1 cellular context compared by ENCODE assay signal in the genomic region with DNA sequence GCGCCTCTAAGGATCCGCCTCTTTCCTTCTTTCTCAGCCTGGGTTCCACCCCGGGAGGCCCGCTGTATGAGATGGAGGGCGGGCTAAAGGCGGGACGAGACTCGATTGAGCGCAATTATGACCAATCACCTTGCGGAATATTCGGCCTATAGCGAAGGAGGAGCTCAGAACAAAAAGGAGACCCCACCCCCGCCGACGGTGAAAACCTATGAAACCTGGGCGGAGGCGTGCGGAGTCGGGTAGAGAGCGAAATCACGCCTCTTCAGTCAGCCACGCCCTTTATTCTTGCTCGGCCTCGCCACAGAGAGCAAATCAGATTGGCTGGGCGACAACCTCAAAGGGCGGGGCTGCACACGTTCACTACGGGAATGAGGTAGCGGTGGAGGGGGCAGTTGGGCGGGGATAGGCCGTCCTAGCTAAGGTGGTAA.
A peak's percentile ranks its signal among the peaks of the same experiment; 100 is the strongest.
TF ChIP-seq lines count a peak whose summit lies in the region.

No MANE protein-coding gene starts in this region.

TF ChIP-seq in HepG2, 621 proteins besides CTCF, POLR2A, EP300 and RAD21 (continued from another document and continues in another):
- TF ChIP-seq PBX2 (CRISPR knock-in tag; IDR thresholded peaks at IDR 0.05) = peak; percentile 84
- TF ChIP-seq GFI1 (CRISPR knock-in tag; IDR thresholded peaks at IDR 0.05; ENCODE audit: borderline replicate concordance) = peak; percentile 26; the same call in 1 of the 2 replicates
- TF ChIP-seq GATAD1 (CRISPR knock-in tag; IDR thresholded peaks at IDR 0.05) = no peak
- no peak for TF ChIP-seq ZNF609 (CRISPR knock-in tag; IDR thresholded peaks at IDR 0.05; ENCODE audit: borderline replicate concordance)
- no peak for TF ChIP-seq ZNF792 (CRISPR knock-in tag; IDR thresholded peaks at IDR 0.05)
- no peak for TF ChIP-seq MED1 (CRISPR knock-in tag; IDR thresholded peaks at IDR 0.05)
- no peak for TF ChIP-seq SAP130 (CRISPR knock-in tag; IDR thresholded peaks at IDR 0.05; ENCODE audit: low read depth)
- TF ChIP-seq ZNF605 (CRISPR knock-in tag; IDR thresholded peaks at IDR 0.05) = no peak
- TF ChIP-seq NCOR1 (IDR thresholded peaks at IDR 0.05; ENCODE audit: borderline replicate concordance, low read length) = no peak
- TF ChIP-seq ASH2L (IDR thresholded peaks at IDR 0.05; ENCODE audit: insufficient read length, low read depth, low read length) = no peak
- no peak for TF ChIP-seq SRF (IDR thresholded peaks at IDR 0.05; ENCODE audit: low read depth, low read length)
- TF ChIP-seq, protein P1, sequence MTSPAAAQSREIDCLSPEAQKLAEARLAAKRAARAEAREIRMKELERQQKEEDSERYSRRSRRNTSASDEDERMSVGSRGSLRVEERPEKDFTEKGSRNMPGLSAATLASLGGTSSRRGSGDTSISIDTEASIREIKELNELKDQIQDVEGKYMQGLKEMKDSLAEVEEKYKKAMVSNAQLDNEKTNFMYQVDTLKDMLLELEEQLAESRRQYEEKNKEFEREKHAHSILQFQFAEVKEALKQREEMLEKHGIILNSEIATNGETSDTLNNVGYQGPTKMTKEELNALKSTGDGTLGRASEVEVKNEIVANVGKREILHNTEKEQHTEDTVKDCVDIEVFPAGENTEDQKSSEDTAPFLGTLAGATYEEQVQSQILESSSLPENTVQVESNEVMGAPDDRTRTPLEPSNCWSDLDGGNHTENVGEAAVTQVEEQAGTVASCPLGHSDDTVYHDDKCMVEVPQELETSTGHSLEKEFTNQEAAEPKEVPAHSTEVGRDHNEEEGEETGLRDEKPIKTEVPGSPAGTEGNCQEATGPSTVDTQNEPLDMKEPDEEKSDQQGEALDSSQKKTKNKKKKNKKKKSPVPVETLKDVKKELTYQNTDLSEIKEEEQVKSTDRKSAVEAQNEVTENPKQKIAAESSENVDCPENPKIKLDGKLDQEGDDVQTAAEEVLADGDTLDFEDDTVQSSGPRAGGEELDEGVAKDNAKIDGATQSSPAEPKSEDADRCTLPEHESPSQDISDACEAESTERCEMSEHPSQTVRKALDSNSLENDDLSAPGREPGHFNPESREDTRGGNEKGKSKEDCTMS (CRISPR knock-in tag; conservative IDR thresholded peaks at IDR 0.05) = no peak
- TF ChIP-seq JUN (CRISPR knock-in tag; IDR thresholded peaks at IDR 0.05) = no peak
- TF ChIP-seq ZNF816 (CRISPR knock-in tag; IDR thresholded peaks at IDR 0.05; ENCODE audit: borderline replicate concordance) = no peak
- TF ChIP-seq, protein P2, sequence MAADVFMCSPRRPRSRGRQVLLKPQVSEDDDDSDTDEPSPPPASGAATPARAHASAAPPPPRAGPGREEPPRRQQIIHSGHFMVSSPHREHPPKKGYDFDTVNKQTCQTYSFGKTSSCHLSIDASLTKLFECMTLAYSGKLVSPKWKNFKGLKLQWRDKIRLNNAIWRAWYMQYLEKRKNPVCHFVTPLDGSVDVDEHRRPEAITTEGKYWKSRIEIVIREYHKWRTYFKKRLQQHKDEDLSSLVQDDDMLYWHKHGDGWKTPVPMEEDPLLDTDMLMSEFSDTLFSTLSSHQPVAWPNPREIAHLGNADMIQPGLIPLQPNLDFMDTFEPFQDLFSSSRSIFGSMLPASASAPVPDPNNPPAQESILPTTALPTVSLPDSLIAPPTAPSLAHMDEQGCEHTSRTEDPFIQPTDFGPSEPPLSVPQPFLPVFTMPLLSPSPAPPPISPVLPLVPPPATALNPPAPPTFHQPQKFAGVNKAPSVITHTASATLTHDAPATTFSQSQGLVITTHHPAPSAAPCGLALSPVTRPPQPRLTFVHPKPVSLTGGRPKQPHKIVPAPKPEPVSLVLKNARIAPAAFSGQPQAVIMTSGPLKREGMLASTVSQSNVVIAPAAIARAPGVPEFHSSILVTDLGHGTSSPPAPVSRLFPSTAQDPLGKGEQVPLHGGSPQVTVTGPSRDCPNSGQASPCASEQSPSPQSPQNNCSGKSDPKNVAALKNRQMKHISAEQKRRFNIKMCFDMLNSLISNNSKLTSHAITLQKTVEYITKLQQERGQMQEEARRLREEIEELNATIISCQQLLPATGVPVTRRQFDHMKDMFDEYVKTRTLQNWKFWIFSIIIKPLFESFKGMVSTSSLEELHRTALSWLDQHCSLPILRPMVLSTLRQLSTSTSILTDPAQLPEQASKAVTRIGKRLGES (CRISPR knock-in tag; IDR thresholded peaks at IDR 0.05; ENCODE audit: borderline replicate concordance) = no peak
- TF ChIP-seq ZNF317 (CRISPR knock-in tag; IDR thresholded peaks at IDR 0.05) = no peak
- peak; percentile 85 for TF ChIP-seq DRAP1 (CRISPR knock-in tag; IDR thresholded peaks at IDR 0.05)
- TF ChIP-seq PITX1 (CRISPR knock-in tag; IDR thresholded peaks at IDR 0.05) = no peak
- no peak for TF ChIP-seq ZNF446 (CRISPR knock-in tag; IDR thresholded peaks at IDR 0.05)
- TF ChIP-seq NFATC3 (CRISPR knock-in tag; IDR thresholded peaks at IDR 0.05) = no peak
- TF ChIP-seq MAFF (IDR thresholded peaks at IDR 0.05; ENCODE audit: low read depth, low read length) = no peak
- no peak for TF ChIP-seq ZSCAN20 (CRISPR knock-in tag; IDR thresholded peaks at IDR 0.05; ENCODE audit: borderline replicate concordance)
- TF ChIP-seq YY1 (IDR thresholded peaks at IDR 0.05; ENCODE audit: insufficient read depth, insufficient replicate concordance, low read depth, low read length) = no peak
- TF ChIP-seq REPIN1 (CRISPR knock-in tag; IDR thresholded peaks at IDR 0.05; ENCODE audit: borderline replicate concordance, low read depth) = no peak
- no peak for TF ChIP-seq ZNF552 (CRISPR knock-in tag; IDR thresholded peaks at IDR 0.05; ENCODE audit: borderline replicate concordance)
- peak; percentile 45 for TF ChIP-seq CREB1 (IDR thresholded peaks at IDR 0.05)
- TF ChIP-seq CREB1 (CRISPR knock-in tag; IDR thresholded peaks at IDR 0.05) = peak; percentile 59; the same call in 1 of the 2 replicates
- TF ChIP-seq HOXD1 (CRISPR knock-in tag; IDR thresholded peaks at IDR 0.05) = no peak
- TF ChIP-seq ZNF263 (CRISPR knock-in tag; IDR thresholded peaks at IDR 0.05) = no peak
- TF ChIP-seq TFDP2 (CRISPR knock-in tag; IDR thresholded peaks at IDR 0.05) = no peak
- TF ChIP-seq MYNN (CRISPR knock-in tag; IDR thresholded peaks at IDR 0.05; ENCODE audit: low read depth) = no peak
- TF ChIP-seq ZC3H13 (CRISPR knock-in tag; IDR thresholded peaks at IDR 0.05) = no peak
- no peak for TF ChIP-seq NFE2 (CRISPR knock-in tag; IDR thresholded peaks at IDR 0.05)
- no peak for TF ChIP-seq NFE2L2 (IDR thresholded peaks at IDR 0.05; ENCODE audit: low read length)
- TF ChIP-seq, protein P3, sequence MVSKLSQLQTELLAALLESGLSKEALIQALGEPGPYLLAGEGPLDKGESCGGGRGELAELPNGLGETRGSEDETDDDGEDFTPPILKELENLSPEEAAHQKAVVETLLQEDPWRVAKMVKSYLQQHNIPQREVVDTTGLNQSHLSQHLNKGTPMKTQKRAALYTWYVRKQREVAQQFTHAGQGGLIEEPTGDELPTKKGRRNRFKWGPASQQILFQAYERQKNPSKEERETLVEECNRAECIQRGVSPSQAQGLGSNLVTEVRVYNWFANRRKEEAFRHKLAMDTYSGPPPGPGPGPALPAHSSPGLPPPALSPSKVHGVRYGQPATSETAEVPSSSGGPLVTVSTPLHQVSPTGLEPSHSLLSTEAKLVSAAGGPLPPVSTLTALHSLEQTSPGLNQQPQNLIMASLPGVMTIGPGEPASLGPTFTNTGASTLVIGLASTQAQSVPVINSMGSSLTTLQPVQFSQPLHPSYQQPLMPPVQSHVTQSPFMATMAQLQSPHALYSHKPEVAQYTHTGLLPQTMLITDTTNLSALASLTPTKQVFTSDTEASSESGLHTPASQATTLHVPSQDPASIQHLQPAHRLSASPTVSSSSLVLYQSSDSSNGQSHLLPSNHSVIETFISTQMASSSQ (IDR thresholded peaks at IDR 0.05; ENCODE audit: low read depth) = no peak
- TF ChIP-seq, protein P3 (CRISPR knock-in tag; IDR thresholded peaks at IDR 0.05; ENCODE audit: borderline replicate concordance) = no peak
- no peak for TF ChIP-seq MTF1 (CRISPR knock-in tag; IDR thresholded peaks at IDR 0.05)
- TF ChIP-seq EHMT2 (IDR thresholded peaks at IDR 0.05; ENCODE audit: borderline replicate concordance, low read depth, low read length) = no peak
- TF ChIP-seq DPF2 (CRISPR knock-in tag; IDR thresholded peaks at IDR 0.05; ENCODE audit: borderline replicate concordance, low read depth) = no peak
- TF ChIP-seq ZNF280B (CRISPR knock-in tag; IDR thresholded peaks at IDR 0.05; ENCODE audit: borderline replicate concordance) = no peak
- no peak for TF ChIP-seq KLF16 (CRISPR knock-in tag; IDR thresholded peaks at IDR 0.05)
- TF ChIP-seq KMT2B (CRISPR knock-in tag; IDR thresholded peaks at IDR 0.05) = no peak
- no peak for TF ChIP-seq ATF3 (CRISPR knock-in tag; IDR thresholded peaks at IDR 0.05)
- no peak for TF ChIP-seq ZBTB38 (CRISPR knock-in tag; IDR thresholded peaks at IDR 0.05)
